ENCODE assay signal across 1 cellular context in genomic region chr13:41053384-41053826, GRCh38.
TF ChIP-seq lines count a peak whose summit lies in the region.

No MANE protein-coding gene starts in this region.

TF ChIP-seq in HepG2, 621 proteins besides CTCF, POLR2A, EP300 and RAD21:
- TF ChIP-seq CEBPB (IDR thresholded peaks at IDR 0.05; ENCODE audit: borderline replicate concordance, low read depth, low read length), result peak; percentile 84
- no peak for TF ChIP-seq CREB1 (IDR thresholded peaks at IDR 0.05)
- 0 out of 2 replicates have a peak, but pooled peaks have one; percentile 14 for TF ChIP-seq CREB1 (CRISPR knock-in tag; IDR thresholded peaks at IDR 0.05)
- no peak for TF ChIP-seq ZNF234 (CRISPR knock-in tag; conservative IDR thresholded peaks at IDR 0.05)
- TF ChIP-seq ZBTB39 (CRISPR knock-in tag; IDR thresholded peaks at IDR 0.05), result no peak
- no peak for TF ChIP-seq GATA4 (IDR thresholded peaks at IDR 0.05; ENCODE audit: borderline replicate concordance, low read depth)
- TF ChIP-seq NR2F6 (IDR thresholded peaks at IDR 0.05), result no peak
- no peak for TF ChIP-seq NR2F6 (CRISPR knock-in tag; IDR thresholded peaks at IDR 0.05)
- TF ChIP-seq AHR (CRISPR knock-in tag; IDR thresholded peaks at IDR 0.05), result no peak
- TF ChIP-seq ZFP36L2 (CRISPR knock-in tag; IDR thresholded peaks at IDR 0.05), result no peak
- no peak for TF ChIP-seq ZNF782 (CRISPR knock-in tag; IDR thresholded peaks at IDR 0.05; ENCODE audit: borderline replicate concordance)
